1 cellular context compared by ENCODE assay signal in genomic region chr17:5378566-5379207, GRCh38.
TF ChIP-seq lines count a peak whose summit lies in the region.

No MANE protein-coding gene starts in this region.

TF ChIP-seq in IMR-90, 13 proteins besides CTCF, POLR2A, EP300 and RAD21:
- TF ChIP-seq FOS (IDR thresholded peaks at IDR 0.05; ENCODE audit: low read depth, low read length) (no peak), SMC3 (IDR thresholded peaks at IDR 0.05; ENCODE audit: low read depth, low read length) (no peak), MAFK (IDR thresholded peaks at IDR 0.05; ENCODE audit: low read depth, low read length) (no peak), MAZ (IDR thresholded peaks at IDR 0.05; ENCODE audit: borderline replicate concordance, low read depth, low read length) (no peak)
